ENCODE assay signal across 10 cellular contexts in the genomic region with DNA sequence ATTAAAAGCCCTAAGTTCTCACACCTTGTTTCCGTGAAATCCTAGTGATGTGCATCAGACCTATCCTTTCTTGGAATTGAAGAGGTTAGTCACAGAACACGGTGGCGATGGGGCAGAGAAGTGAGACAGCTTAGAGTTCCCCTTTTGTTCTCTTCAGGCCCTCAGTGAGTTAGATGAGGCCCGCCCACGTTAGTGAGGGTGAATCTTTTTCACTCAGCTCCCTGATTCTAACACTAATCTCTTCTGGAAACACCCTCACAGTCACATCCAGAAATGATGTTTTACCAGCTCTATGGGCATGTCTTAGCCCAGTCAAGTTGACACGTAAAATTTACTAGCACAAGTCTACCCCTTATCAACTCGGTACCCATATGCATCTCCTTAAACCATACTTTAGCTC.
DNase-seq lines count a peak whose midpoint lies in the region; ATAC-seq and TF ChIP-seq lines count a peak whose summit lies in the region.
"Had no signal": no experiment of that assay in that cellular context is flagged by ENCODE, and none has a peak within 500 bp of the region (broad histone marks: within the 10 kb centered on the region; RNA-seq: fewer than 3 reads in every experiment).

No MANE protein-coding gene starts in this region.

- DNase-seq in GM10248 (ENCODE audit: extremely low spot score) (peak; percentile 14), T1000 (lab: John Stamatoyannopoulos, UW) (no peak), AG08395 (ENCODE audit: low spot score) (no peak), nucleus accumbens (lab: John Stamatoyannopoulos, UW) (no peak), tibial artery (no peak)
- DNase-seq: activated gamma-delta T cell, C1 segment of cervical spinal cord had no signal

- H3K27me3 Mint-ChIP-seq in activated naive CD8-positive, alpha-beta T cell = peaks cover 3% of the 10 kb centered on the region

- H3K4me1 Mint-ChIP-seq in activated naive CD8-positive, alpha-beta T cell (ENCODE audit: low read depth) = no peaks in the 10 kb centered on the region

- no peaks in the 10 kb centered on the region for H3K9me3 ChIP-seq in tibial artery

- ATAC-seq in GM19395 (IDR thresholded peaks at IDR 0.05; ENCODE audit: unreplicated experiment) = peak; percentile 81
- ATAC-seq in HG03103 (IDR thresholded peaks at IDR 0.05; ENCODE audit: low read depth, unreplicated experiment) = peak; percentile 86

- H3K27ac ChIP-seq in tibial artery = no peak overlapping the region

- intact Hi-C loops in tibial artery (cut with DNase I; ENCODE audit: low total_unique reads) = no loop called here

- H3K4me1 ChIP-seq in tibial artery = no peaks in the 10 kb centered on the region

- CTCF ChIA-PET in GM10248 (lab: Yijun Ruan, JAX) = interaction anchor here (1.0 to 1.7 kb wide), 2 partner anchors 21 to 24 kb away, joined by 3 to 5 read pairs; no protein-coding TSS in a partner anchor

- no peaks in the 10 kb centered on the region for H3K36me3 ChIP-seq in tibial artery

- H3K4me3 Mint-ChIP-seq in activated naive CD8-positive, alpha-beta T cell = no peak overlapping the region

- TF ChIP-seq CTCF in GM10248 (IDR thresholded peaks at IDR 0.05; ENCODE audit: control extremely low read depth, extremely low read depth, low read depth, missing control alignments) (no peak), tibial artery (IDR thresholded peaks at IDR 0.05) (no peak)

- H3K36me3 Mint-ChIP-seq in activated naive CD8-positive, alpha-beta T cell = peaks cover 2% of the 10 kb centered on the region

- peak overlapping the region; percentile 68 for H3K27ac Mint-ChIP-seq in activated naive CD8-positive, alpha-beta T cell

- no peaks in the 10 kb centered on the region for H3K27me3 ChIP-seq in tibial artery

- H3K9me3 Mint-ChIP-seq in activated naive CD8-positive, alpha-beta T cell (ENCODE audit: low read depth) = no peaks in the 10 kb centered on the region

- H3K4me3 ChIP-seq in tibial artery = no peak overlapping the region

- POLR2A ChIA-PET in GM10248 (lab: Yijun Ruan, JAX) = no interaction called here
